In genomic region chr1:243713470-243714186, GRCh38 we compare ENCODE assay signal across 9 cellular contexts.
A peak's percentile ranks its signal among the peaks of the same experiment; 100 is the strongest.
DNase-seq lines count a peak whose midpoint lies in the region; ATAC-seq and TF ChIP-seq lines count a peak whose summit lies in the region.
"Had no signal": no experiment of that assay in that cellular context is flagged by ENCODE, and none has a peak within 500 bp of the region (broad histone marks: within the 10 kb centered on the region; RNA-seq: fewer than 3 reads in every experiment).

No MANE protein-coding gene starts in this region.

- H3K27ac ChIP-seq in SJSA1 (peak overlapping the region; percentile 19), testis (no peak overlapping the region)
- H3K27ac ChIP-seq: 22Rv1 had no signal

- H3K4me3 ChIP-seq in SJSA1 (peak overlapping the region; percentile 10; the same call in 1 of the 2 replicates), testis (no peak overlapping the region)

- H3K27me3 ChIP-seq in SJSA1 (replicated peaks) (no peaks in the 10 kb centered on the region), testis (no peaks in the 10 kb centered on the region)

- H3K4me1 ChIP-seq in SJSA1 (replicated peaks) (peaks cover 62% of the 10 kb centered on the region), testis (peaks cover 13% of the 10 kb centered on the region)

- 43 to 48% methylated on average over 10 of the region's 10 CpGs for WGBS in testis, 2 donors

- peak; percentile 5 for DNase-seq in DMS79 treated with DMSO at 0.1 percent for 48 hours (lab: John Stamatoyannopoulos, UW)
- DNase-seq in DMS79 (lab: John Stamatoyannopoulos, UW), result no peak
- DNase-seq in SJSA1 (ENCODE audit: low read depth in 1 of 2, low spot score in 2 of 2), result peak in 1 of 2 experiments; percentile 59
- DNase-seq in left ventricle myocardium superior, result no peak
- peak; percentile 31 for DNase-seq in testis
- DNase-seq in GM19238 (ENCODE audit: insufficient read length, low spot score), result no peak

- ATAC-seq in left ventricle myocardium superior (peak; percentile 89), GM21576 (IDR thresholded peaks at IDR 0.05; ENCODE audit: unreplicated experiment) (no peak), GM18873 (IDR thresholded peaks at IDR 0.05; ENCODE audit: low FRiP score, unreplicated experiment) (no peak)

- intact Hi-C loops in left ventricle myocardium superior (cut with micrococcal nuclease), result no loop called here
- intact Hi-C loops in testis (cut with DNase I; ENCODE audit: low total_unique reads), result no loop called here

- no peaks in the 10 kb centered on the region; the same call in 1 of the 2 replicates for H3K36me3 ChIP-seq in SJSA1
- H3K36me3 ChIP-seq in testis (ENCODE audit: low read depth, missing control alignments), result no peaks in the 10 kb centered on the region

- no peak for TF ChIP-seq POLR2A in testis (IDR thresholded peaks at IDR 0.05)

- no peak for TF ChIP-seq CTCF in testis (IDR thresholded peaks at IDR 0.05)

- no peaks in the 10 kb centered on the region for H3K9me3 ChIP-seq in SJSA1 (replicated peaks)
- H3K9me3 ChIP-seq in testis, result no peaks in the 10 kb centered on the region

Comparison
In these comparisons a context has a peak if more than half of its experiments do, and no peak if none do; other contexts are left out.
1. DNase-seq: peak in DMS79 treated with DMSO at 0.1 percent for 48 hours (single experiment) and testis (single experiment); none in DMS79 (single experiment), left ventricle myocardium superior (single experiment) and GM19238 (single experiment).